In the genomic region with DNA sequence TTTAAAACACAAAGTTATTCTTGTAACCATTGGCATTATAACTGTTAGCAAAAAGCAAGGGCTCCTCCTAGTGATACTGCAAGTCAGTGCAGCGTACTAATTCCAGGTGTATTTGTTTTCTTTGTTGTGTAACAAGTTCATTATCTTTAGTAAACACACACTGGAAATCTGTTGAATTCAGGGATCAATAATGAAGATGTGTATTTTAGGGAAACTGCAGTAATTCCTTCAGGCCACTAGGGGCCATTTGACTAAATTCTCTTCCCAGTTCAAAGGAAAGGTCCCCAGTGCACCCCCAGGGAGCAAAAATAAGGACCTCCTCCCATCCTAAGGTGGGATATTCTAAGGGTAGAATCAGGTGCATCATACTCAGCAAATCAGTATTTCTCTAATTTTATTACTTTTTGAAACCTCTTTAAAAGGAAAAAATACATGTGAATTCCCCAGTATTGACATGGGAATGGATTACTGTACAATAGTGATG, we compare ENCODE assay signal across 1 cellular context.
TF ChIP-seq lines count a peak whose summit lies in the region.

No MANE protein-coding gene starts in this region.

TF ChIP-seq in HepG2, 621 proteins besides CTCF, POLR2A, EP300 and RAD21 (continued from another document):
- TF ChIP-seq, protein P1, sequence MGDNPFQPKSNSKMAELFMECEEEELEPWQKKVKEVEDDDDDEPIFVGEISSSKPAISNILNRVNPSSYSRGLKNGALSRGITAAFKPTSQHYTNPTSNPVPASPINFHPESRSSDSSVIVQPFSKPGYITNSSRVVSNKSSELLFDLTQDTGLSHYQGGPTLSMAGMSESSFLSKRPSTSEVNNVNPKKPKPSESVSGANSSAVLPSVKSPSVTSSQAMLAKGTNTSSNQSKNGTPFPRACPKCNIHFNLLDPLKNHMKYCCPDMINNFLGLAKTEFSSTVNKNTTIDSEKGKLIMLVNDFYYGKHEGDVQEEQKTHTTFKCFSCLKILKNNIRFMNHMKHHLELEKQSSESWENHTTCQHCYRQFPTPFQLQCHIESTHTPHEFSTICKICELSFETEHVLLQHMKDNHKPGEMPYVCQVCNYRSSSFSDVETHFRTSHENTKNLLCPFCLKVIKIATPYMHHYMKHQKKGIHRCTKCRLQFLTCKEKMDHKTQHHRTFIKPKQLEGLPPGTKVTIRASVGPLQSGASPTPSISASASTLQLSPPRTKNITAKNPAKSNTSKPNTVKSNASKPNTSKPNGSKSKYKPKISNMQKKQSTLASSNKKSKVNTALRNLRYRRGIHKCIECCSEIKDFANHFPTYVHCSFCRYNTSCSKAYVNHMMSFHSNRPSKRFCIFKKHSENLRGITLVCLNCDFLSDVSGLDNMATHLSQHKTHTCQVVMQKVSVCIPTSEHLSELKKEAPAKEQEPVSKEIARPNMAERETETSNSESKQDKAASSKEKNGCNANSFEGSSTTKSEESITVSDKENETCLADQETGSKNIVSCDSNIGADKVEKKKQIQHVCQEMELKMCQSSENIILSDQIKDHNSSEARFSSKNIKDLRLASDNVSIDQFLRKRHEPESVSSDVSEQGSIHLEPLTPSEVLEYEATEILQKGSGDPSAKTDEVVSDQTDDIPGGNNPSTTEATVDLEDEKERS (CRISPR knock-in tag; IDR thresholded peaks at IDR 0.05) = no peak
- TF ChIP-seq CCDC6 (CRISPR knock-in tag; IDR thresholded peaks at IDR 0.05) (0 out of 2 replicates have a peak, but pooled peaks have one; percentile 40), FOXJ3 (CRISPR knock-in tag; IDR thresholded peaks at IDR 0.05; ENCODE audit: borderline replicate concordance) (peak; percentile 93; the same call in 1 of the 2 replicates), HMG20A (CRISPR knock-in tag; IDR thresholded peaks at IDR 0.05; ENCODE audit: borderline replicate concordance) (peak; percentile 71; the same call in 1 of the 2 replicates), ZNF614 (CRISPR knock-in tag; IDR thresholded peaks at IDR 0.05; ENCODE audit: borderline replicate concordance) (0 out of 2 replicates have a peak, but pooled peaks have one; percentile 23), HOXA5 (CRISPR knock-in tag; IDR thresholded peaks at IDR 0.05) (0 out of 2 replicates have a peak, but pooled peaks have one; percentile 57), ZBTB7B (CRISPR knock-in tag; IDR thresholded peaks at IDR 0.05) (0 out of 2 replicates have a peak, but pooled peaks have one; percentile 27), SOX6 (IDR thresholded peaks at IDR 0.05) (no peak), SOX6 (CRISPR knock-in tag; IDR thresholded peaks at IDR 0.05) (peak; percentile 84), FOXK1 (CRISPR knock-in tag; IDR thresholded peaks at IDR 0.05; ENCODE audit: borderline replicate concordance, low read depth) (peak; percentile 74; the same call in 1 of the 2 replicates), TBX2 (CRISPR knock-in tag; IDR thresholded peaks at IDR 0.05; ENCODE audit: borderline replicate concordance) (no peak), TBL1XR1 (IDR thresholded peaks at IDR 0.05; ENCODE audit: borderline replicate concordance, low read length, partially characterized antibody) (peak; percentile 72), POGZ (CRISPR knock-in tag; IDR thresholded peaks at IDR 0.05) (peak; percentile 42; the same call in 1 of the 2 replicates), ONECUT2 (CRISPR knock-in tag; IDR thresholded peaks at IDR 0.05) (peak; percentile 94), HDAC2 (CRISPR knock-in tag; IDR thresholded peaks at IDR 0.05) (peak; percentile 60; the same call in 1 of the 2 replicates), STAG1 (CRISPR knock-in tag; IDR thresholded peaks at IDR 0.05) (peak; percentile 92), SOX5 (CRISPR knock-in tag; IDR thresholded peaks at IDR 0.05; ENCODE audit: borderline replicate concordance) (peak; percentile 83), RORA (CRISPR knock-in tag; IDR thresholded peaks at IDR 0.05) (no peak), GABPB1 (CRISPR knock-in tag; IDR thresholded peaks at IDR 0.05) (0 out of 2 replicates have a peak, but pooled peaks have one; percentile 10), ZNF530 (CRISPR knock-in tag; IDR thresholded peaks at IDR 0.05; ENCODE audit: low read depth) (no peak), KDM5A (IDR thresholded peaks at IDR 0.05; ENCODE audit: borderline replicate concordance, low read length) (peak; percentile 27; the same call in 1 of the 2 replicates)
- TF ChIP-seq, protein P2, sequence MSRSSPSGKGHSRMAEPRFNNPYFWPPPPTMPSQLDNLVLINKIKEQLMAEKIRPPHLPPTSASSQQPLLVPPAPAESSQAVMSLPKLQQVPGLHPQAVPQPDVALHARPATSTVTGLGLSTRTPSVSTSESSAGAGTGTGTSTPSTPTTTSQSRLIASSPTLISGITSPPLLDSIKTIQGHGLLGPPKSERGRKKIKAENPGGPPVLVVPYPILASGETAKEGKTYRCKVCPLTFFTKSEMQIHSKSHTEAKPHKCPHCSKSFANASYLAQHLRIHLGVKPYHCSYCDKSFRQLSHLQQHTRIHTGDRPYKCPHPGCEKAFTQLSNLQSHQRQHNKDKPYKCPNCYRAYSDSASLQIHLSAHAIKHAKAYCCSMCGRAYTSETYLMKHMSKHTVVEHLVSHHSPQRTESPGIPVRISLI (CRISPR knock-in tag; IDR thresholded peaks at IDR 0.05; ENCODE audit: borderline replicate concordance) = peak; percentile 41; the same call in 1 of the 2 replicates
- TF ChIP-seq, protein P3, sequence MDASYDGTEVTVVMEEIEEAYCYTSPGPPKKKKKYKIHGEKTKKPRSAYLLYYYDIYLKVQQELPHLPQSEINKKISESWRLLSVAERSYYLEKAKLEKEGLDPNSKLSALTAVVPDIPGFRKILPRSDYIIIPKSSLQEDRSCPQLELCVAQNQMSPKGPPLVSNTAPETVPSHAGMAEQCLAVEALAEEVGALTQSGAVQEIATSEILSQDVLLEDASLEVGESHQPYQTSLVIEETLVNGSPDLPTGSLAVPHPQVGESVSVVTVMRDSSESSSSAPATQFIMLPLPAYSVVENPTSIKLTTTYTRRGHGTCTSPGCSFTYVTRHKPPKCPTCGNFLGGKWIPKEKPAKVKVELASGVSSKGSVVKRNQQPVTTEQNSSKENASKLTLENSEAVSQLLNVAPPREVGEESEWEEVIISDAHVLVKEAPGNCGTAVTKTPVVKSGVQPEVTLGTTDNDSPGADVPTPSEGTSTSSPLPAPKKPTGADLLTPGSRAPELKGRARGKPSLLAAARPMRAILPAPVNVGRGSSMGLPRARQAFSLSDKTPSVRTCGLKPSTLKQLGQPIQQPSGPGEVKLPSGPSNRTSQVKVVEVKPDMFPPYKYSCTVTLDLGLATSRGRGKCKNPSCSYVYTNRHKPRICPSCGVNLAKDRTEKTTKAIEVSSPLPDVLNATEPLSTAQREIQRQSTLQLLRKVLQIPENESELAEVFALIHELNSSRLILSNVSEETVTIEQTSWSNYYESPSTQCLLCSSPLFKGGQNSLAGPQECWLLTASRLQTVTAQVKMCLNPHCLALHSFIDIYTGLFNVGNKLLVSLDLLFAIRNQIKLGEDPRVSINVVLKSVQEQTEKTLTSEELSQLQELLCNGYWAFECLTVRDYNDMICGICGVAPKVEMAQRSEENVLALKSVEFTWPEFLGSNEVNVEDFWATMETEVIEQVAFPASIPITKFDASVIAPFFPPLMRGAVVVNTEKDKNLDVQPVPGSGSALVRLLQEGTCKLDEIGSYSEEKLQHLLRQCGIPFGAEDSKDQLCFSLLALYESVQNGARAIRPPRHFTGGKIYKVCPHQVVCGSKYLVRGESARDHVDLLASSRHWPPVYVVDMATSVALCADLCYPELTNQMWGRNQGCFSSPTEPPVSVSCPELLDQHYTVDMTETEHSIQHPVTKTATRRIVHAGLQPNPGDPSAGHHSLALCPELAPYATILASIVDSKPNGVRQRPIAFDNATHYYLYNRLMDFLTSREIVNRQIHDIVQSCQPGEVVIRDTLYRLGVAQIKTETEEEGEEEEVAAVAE (CRISPR knock-in tag; IDR thresholded peaks at IDR 0.05; ENCODE audit: borderline replicate concordance) = 0 out of 2 replicates have a peak, but pooled peaks have one; percentile 28
- TF ChIP-seq, protein P4, sequence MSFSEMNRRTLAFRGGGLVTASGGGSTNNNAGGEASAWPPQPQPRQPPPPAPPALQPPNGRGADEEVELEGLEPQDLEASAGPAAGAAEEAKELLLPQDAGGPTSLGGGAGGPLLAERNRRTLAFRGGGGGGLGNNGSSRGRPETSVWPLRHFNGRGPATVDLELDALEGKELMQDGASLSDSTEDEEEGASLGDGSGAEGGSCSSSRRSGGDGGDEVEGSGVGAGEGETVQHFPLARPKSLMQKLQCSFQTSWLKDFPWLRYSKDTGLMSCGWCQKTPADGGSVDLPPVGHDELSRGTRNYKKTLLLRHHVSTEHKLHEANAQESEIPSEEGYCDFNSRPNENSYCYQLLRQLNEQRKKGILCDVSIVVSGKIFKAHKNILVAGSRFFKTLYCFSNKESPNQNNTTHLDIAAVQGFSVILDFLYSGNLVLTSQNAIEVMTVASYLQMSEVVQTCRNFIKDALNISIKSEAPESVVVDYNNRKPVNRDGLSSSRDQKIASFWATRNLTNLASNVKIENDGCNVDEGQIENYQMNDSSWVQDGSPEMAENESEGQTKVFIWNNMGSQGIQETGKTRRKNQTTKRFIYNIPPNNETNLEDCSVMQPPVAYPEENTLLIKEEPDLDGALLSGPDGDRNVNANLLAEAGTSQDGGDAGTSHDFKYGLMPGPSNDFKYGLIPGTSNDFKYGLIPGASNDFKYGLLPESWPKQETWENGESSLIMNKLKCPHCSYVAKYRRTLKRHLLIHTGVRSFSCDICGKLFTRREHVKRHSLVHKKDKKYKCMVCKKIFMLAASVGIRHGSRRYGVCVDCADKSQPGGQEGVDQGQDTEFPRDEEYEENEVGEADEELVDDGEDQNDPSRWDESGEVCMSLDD (CRISPR knock-in tag; IDR thresholded peaks at IDR 0.05; ENCODE audit: borderline replicate concordance) = 0 out of 2 replicates have a peak, but pooled peaks have one; percentile 22
- TF ChIP-seq, protein P5, sequence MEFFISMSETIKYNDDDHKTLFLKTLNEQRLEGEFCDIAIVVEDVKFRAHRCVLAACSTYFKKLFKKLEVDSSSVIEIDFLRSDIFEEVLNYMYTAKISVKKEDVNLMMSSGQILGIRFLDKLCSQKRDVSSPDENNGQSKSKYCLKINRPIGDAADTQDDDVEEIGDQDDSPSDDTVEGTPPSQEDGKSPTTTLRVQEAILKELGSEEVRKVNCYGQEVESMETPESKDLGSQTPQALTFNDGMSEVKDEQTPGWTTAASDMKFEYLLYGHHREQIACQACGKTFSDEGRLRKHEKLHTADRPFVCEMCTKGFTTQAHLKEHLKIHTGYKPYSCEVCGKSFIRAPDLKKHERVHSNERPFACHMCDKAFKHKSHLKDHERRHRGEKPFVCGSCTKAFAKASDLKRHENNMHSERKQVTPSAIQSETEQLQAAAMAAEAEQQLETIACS (CRISPR knock-in tag; IDR thresholded peaks at IDR 0.05) = no peak
- TF ChIP-seq, protein P6, sequence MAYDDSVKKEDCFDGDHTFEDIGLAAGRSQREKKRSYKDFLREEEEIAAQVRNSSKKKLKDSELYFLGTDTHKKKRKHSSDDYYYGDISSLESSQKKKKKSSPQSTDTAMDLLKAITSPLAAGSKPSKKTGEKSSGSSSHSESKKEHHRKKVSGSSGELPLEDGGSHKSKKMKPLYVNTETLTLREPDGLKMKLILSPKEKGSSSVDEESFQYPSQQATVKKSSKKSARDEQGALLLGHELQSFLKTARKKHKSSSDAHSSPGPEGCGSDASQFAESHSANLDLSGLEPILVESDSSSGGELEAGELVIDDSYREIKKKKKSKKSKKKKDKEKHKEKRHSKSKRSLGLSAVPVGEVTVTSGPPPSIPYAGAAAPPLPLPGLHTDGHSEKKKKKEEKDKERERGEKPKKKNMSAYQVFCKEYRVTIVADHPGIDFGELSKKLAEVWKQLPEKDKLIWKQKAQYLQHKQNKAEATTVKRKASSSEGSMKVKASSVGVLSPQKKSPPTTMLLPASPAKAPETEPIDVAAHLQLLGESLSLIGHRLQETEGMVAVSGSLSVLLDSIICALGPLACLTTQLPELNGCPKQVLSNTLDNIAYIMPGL (CRISPR knock-in tag; IDR thresholded peaks at IDR 0.05; ENCODE audit: borderline replicate concordance in 1 of 2, low read depth in 1 of 2) = peak in 1 of 2 experiments; percentile 66; a peak in 1 of 4 replicates
TF ChIP-seq in HepG2: peak in this region for 106.
